Comparison of ENCODE assay signal across 22 cellular contexts in genomic region chr5:150184006-150184405, GRCh38. TPM values are rescaled to one million over a fixed set of nuclear protein-coding genes. Genes with fewer than 3 reads are reported as not detected.
"Had no signal": no experiment of that assay in that cellular context is flagged by ENCODE, and none has a peak within 500 bp of the region (broad histone marks: within the 10 kb centered on the region; RNA-seq: fewer than 3 reads in every experiment).

No MANE protein-coding gene starts in this region.

- H3K36me3 ChIP-seq: MG63 had no signal

- H3K9ac ChIP-seq: SK-N-SH had no signal

- H3K4me3 ChIP-seq: MG63 had no signal

- H3K9me3 ChIP-seq: MG63, SK-N-SH had no signal

- H3K27ac ChIP-seq: RWPE1 had no signal

- H3K27me3 ChIP-seq: MG63 had no signal

- DNase-seq: IMR-90, Karpas-422, KG1, MG63, NCI-H1092 treated with DMSO at 0.1 percent for 48 hours, NCI-H1436, NCI-H187, NCI-H2029, NCI-H2081 treated with DMSO at 0.1 percent for 48 hours, NCI-H2171, NCI-H226, NCI-H446, NCI-H510A, NCI-H524 treated with DMSO at 0.1 percent for 48 hours, NCI-H69, NCI-H774, SHP77, SK-N-SH had no signal

- FAIRE-seq: HepG2 had no signal

RNA-seq across cellular contexts. Expression of gene SLC6A7, which starts 5.9 kb away (rescaled TPM):
- total RNA-seq: HepG2, HT1080, SK-MEL-5 had no signal
- polyA plus RNA-seq: HepG2, IMR-90, SK-N-SH had no signal

RNA-seq across cellular contexts. Expression of gene CDX1, which starts 17.4 kb away (rescaled TPM):
- total RNA-seq: HepG2, HT1080, SK-MEL-5 had no signal
- polyA plus RNA-seq: HepG2 had no signal
